Comparison of ENCODE assay signal across 7 cellular contexts in genomic region chr14:105313381-105314286, GRCh38. TPM values are rescaled to one million over a fixed set of nuclear protein-coding genes. Genes with fewer than 3 reads are reported as not detected.
DNase-seq lines count a peak whose midpoint lies in the region; ATAC-seq and TF ChIP-seq lines count a peak whose summit lies in the region.

No MANE protein-coding gene starts in this region.

- TF ChIP-seq CTCF in RWPE1 (conservative IDR thresholded peaks at IDR 0.05; ENCODE audit: low read depth) = no peak
- no peak for TF ChIP-seq CTCF in colonic mucosa (IDR thresholded peaks at IDR 0.05)
- TF ChIP-seq CTCF in lung (IDR thresholded peaks at IDR 0.05; ENCODE audit: control extremely low read depth, extremely low read depth) = no peak
- TF ChIP-seq CTCF in transverse colon (IDR thresholded peaks at IDR 0.05) = no peak

- ATAC-seq in GM18511 (IDR thresholded peaks at IDR 0.05; ENCODE audit: unreplicated experiment) = peak; percentile 22
- peak; percentile 18 for ATAC-seq in HG02885 (IDR thresholded peaks at IDR 0.05; ENCODE audit: poor library complexity, unreplicated experiment)
- peak; percentile 13 for ATAC-seq in lung (ENCODE audit: insufficient read depth, low FRiP score)

- TF ChIP-seq POLR2A in transverse colon (IDR thresholded peaks at IDR 0.05) = no peak

- WGBS in lung, 2 donors = 13% methylated on average over 43 to 48 of the region's 48 CpGs
- WGBS in transverse colon (ENCODE audit: low coverage in 1 of 2), 2 donors = 10 to 26% methylated on average over 2 to 25 of the region's 48 CpGs

- peak overlapping the region; percentile 68 to 69 for H3K9ac ChIP-seq in colonic mucosa (ENCODE audit: low read depth in 2 of 2, low read length in 2 of 2)

- H3K27me3 ChIP-seq in colonic mucosa (no peaks in the 10 kb centered on the region), lung (ENCODE audit: control insufficient read depth, insufficient read depth) (no peaks in the 10 kb centered on the region), transverse colon (no peaks in the 10 kb centered on the region)

- H3K36me3 ChIP-seq in colonic mucosa = no peaks in the 10 kb centered on the region
- H3K36me3 ChIP-seq in lung (ENCODE audit: control insufficient read depth in 2 of 2, insufficient read depth in 2 of 2, low read length in 2 of 2) = no peaks in the 10 kb centered on the region
- no peaks in the 10 kb centered on the region for H3K36me3 ChIP-seq in transverse colon

- peak overlapping the region; percentile 85 for H3K27ac ChIP-seq in RWPE1
- H3K27ac ChIP-seq in colonic mucosa = peak overlapping the region; percentile 60
- peak overlapping the region; percentile 69 to 81 for H3K27ac ChIP-seq in lung (ENCODE audit: low read depth in 1 of 2, low read length in 1 of 2)
- peak overlapping the region; percentile 90 to 97 (median 94) for H3K27ac ChIP-seq in transverse colon

- H3K4me3 ChIP-seq in colonic mucosa = peak overlapping the region; percentile 65
- H3K4me3 ChIP-seq in lung = peak overlapping the region; percentile 62
- peak overlapping the region; percentile 78 to 89 (median 80) for H3K4me3 ChIP-seq in transverse colon

- no peak for DNase-seq in RWPE1 (ENCODE audit: low spot score)
- peak; percentile 47 for DNase-seq in colonic mucosa
- DNase-seq in lung (ENCODE audit: low spot score) = no peak
- peak; percentile 35 for DNase-seq in transverse colon
- no peak for DNase-seq in NOMO-1 (lab: John Stamatoyannopoulos, UW; ENCODE audit: unreplicated experiment in 2 of 2)

- H3K4me1 ChIP-seq in colonic mucosa (peaks cover 6% of the 10 kb centered on the region), lung (ENCODE audit: control insufficient read depth in 2 of 2, insufficient read depth in 2 of 2, low read length in 2 of 2) (peaks cover 0 to 21% of the 10 kb centered on the region in 2 donors), transverse colon (peaks cover 21 to 38% (median 35%) of the 10 kb centered on the region in 4 donors)

- in situ Hi-C loops in transverse colon (cut with MboI; ENCODE audit: low pct_ligation_motif_present in 1 of 4, low pct_unique_long_range_greater_than_20kb in 1 of 4, low sequenced_read_pairs in 3 of 4) = no loop called here

- POLR2A ChIA-PET in RWPE1 (lab: Yijun Ruan, JAX; ENCODE audit: low non-redundant PET) = interaction anchor here (0.5 to 0.6 kb wide), 2 partner anchors 18 to 518 kb away, joined by 4 to 5 read pairs; no protein-coding TSS in a partner anchor

- no peak for TF ChIP-seq EP300 in transverse colon (IDR thresholded peaks at IDR 0.05; ENCODE audit: low read depth)

- CTCF ChIA-PET in RWPE1 (lab: Yijun Ruan, JAX) = interaction anchor here (0.6 to 0.8 kb wide), 2 partner anchors 13 to 72 kb away, joined by 3 read pairs; partner anchors contain the start of gene BRF1

- intact Hi-C loops in colonic mucosa (cut with DNase I) = no loop called here
- intact Hi-C loops in transverse colon (cut with DNase I; ENCODE audit: low total_unique reads) = no loop called here

- H3K9me3 ChIP-seq in colonic mucosa (no peaks in the 10 kb centered on the region), lung (ENCODE audit: control insufficient read depth in 2 of 2, insufficient read depth in 1 of 2, low read length in 1 of 2) (no peaks in the 10 kb centered on the region), transverse colon (no peaks in the 10 kb centered on the region)

RNA-seq across cellular contexts. Expression of gene PACS2, which starts 0.9 kb away (rescaled TPM):
- total RNA-seq in colonic mucosa (10 to 100 TPM; 44.1 to 82.5 TPM), lung (10 to 100 TPM; 57.8 to 84.2 TPM), transverse colon (100 to 1,000 TPM in 2 of 4 donors, 10 to 100 TPM in 2; 63.0 to 249 (median 135) TPM)
- polyA plus RNA-seq in lung = 10 to 100 TPM; 37.9 to 87.2 TPM

RNA-seq across cellular contexts. Expression of gene BRF1, which starts 12.8 kb away (rescaled TPM):
- total RNA-seq in colonic mucosa = 10 to 100 TPM; 27.2 to 40.6 TPM
- total RNA-seq in lung = 10 to 100 TPM; 44.0 to 55.3 TPM
- 10 to 100 TPM; 14.2 to 30.4 TPM for polyA plus RNA-seq in lung
- 10 to 100 TPM; 36.2 to 93.9 (median 62.6) TPM for total RNA-seq in transverse colon

Comparison
In these comparisons a context has a peak if more than half of its experiments do, and no peak if none do; other contexts are left out.
1. DNase-seq: peak in colonic mucosa (single experiment) and transverse colon (single experiment); none in RWPE1 (single experiment), lung (single experiment) and NOMO-1 (0 of 2).
2. Peak in every context shown above with its lines, with median percentiles within 50 percentile points of each other: ATAC-seq, H3K27ac ChIP-seq and H3K4me3 ChIP-seq.